ENCODE assay signal across 1 cellular context in the genomic region with DNA sequence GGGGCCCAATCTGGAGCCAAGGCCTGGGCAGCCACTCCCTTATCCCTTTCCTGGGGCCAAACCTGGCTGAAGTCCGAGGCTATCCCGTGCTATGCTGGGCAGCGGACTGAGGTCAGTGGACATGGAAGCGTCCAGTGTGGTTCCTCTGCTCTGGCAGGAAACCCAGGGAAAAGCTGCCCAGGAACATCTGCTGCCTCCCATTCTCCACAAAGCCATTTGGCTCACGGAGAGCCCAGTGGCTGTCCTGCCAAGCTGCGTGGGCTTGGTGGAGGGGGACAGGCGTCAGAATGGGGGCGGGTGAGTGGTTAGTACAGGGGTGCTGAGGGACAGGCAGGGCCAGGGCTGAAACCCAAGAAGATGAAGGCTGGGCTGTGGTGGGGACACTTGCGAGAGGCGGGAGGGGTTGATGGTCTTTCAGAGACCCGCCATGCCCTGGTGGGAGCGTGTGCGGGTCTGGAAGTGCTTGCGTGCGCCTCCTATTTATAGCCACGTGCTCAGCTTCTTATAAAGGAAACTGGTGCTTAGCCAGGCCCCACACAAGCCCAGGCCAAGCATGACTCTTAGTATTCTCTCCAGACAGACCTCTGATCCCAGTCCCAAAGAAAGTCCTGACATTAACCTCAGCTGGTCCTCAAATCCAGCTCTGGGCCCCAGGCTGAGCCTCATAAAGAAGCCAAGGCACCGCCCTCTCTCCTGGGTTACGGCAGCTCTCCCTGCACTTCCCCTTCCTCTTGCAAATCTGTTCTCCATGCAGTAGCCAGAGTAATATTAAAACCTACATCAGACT.
TF ChIP-seq lines count a peak whose summit lies in the region.

No MANE protein-coding gene starts in this region.

TF ChIP-seq in SK-N-SH, 30 proteins besides CTCF, POLR2A, EP300 and RAD21 (continued from another document):
- TF ChIP-seq, protein P1, sequence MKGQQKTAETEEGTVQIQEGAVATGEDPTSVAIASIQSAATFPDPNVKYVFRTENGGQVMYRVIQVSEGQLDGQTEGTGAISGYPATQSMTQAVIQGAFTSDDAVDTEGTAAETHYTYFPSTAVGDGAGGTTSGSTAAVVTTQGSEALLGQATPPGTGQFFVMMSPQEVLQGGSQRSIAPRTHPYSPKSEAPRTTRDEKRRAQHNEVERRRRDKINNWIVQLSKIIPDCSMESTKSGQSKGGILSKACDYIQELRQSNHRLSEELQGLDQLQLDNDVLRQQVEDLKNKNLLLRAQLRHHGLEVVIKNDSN (IDR thresholded peaks at IDR 0.05; ENCODE audit: borderline replicate concordance, low read depth): no peak
- TF ChIP-seq, protein P2, sequence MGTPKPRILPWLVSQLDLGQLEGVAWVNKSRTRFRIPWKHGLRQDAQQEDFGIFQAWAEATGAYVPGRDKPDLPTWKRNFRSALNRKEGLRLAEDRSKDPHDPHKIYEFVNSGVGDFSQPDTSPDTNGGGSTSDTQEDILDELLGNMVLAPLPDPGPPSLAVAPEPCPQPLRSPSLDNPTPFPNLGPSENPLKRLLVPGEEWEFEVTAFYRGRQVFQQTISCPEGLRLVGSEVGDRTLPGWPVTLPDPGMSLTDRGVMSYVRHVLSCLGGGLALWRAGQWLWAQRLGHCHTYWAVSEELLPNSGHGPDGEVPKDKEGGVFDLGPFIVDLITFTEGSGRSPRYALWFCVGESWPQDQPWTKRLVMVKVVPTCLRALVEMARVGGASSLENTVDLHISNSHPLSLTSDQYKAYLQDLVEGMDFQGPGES (IDR thresholded peaks at IDR 0.05; ENCODE audit: low read depth, low read length): no peak
